37 cellular contexts compared by ENCODE assay signal in genomic region chrY:11022734-11023133, GRCh38.
"Had no signal": no experiment of that assay in that cellular context is flagged by ENCODE, and none has a peak within 500 bp of the region (broad histone marks: within the 10 kb centered on the region; RNA-seq: fewer than 3 reads in every experiment).

No MANE protein-coding gene starts in this region.

- H3K4me1 ChIP-seq: body of pancreas, breast epithelium had no signal

- H3K4me1 Mint-ChIP-seq: activated B cell treated with CpG ODN at 0.5 μM for 24 hours; activated CD4-positive, alpha-beta T cell treated with anti-CD3 and anti-CD28 coated beads, Interleukin-2, amount 10 ng/mL, durations not matched to agents 24 days and 14 days; activated naive CD4-positive, alpha-beta T cell treated with anti-CD3 and anti-CD28 coated beads, Interleukin-2, amount 10 ng/mL, durations not matched to agents 7 days and 5 days; activated naive CD4-positive, alpha-beta T cell treated with anti-CD3 and anti-CD28 coated beads, Interleukin-2, amount 50 U/mL, for 24 hours; activated naive CD8-positive, alpha-beta T cell treated with anti-CD3 and anti-CD28 coated beads, Interleukin-2, amount 10 ng/mL, durations not matched to agents 7 days and 5 days; activated naive CD8-positive, alpha-beta T cell treated with anti-CD3 and anti-CD28 coated beads, Interleukin-2, amount 50 U/mL, for 24 hours; activated T-helper 17 cell treated with anti-CD3 and anti-CD28 coated beads, Interleukin-2, amount 50 U/mL, for 72 hours had no signal

- ATAC-seq: activated CD8-positive, alpha-beta T cell treated with anti-CD3 and anti-CD28 coated beads for 36 hours; activated naive CD8-positive, alpha-beta T cell treated with anti-CD3 and anti-CD28 coated beads, Interleukin-2, amount 50 U/mL, for 24 hours; activated T-cell treated with anti-CD3 and anti-CD28 coated beads, Interleukin-2, amount 50 U/mL, for 4 hours; activated T-cell treated with anti-CD3 and anti-CD28 coated beads, Interleukin-2, amount 50 U/mL, for 72 hours; activated T-helper 17 cell treated with anti-CD3 and anti-CD28 coated beads, Interleukin-2, amount 50 U/mL, for 72 hours; body of pancreas had no signal

- FAIRE-seq: astrocyte, TTC549 had no signal

- H3K9me3 ChIP-seq: body of pancreas, breast epithelium had no signal

- H3K27ac Mint-ChIP-seq: activated B cell treated with CpG ODN at 0.5 μM for 24 hours; activated CD4-positive, alpha-beta memory T cell treated with anti-CD3 and anti-CD28 coated beads for 36 hours; activated CD4-positive, alpha-beta T cell treated with anti-CD3 and anti-CD28 coated beads, Interleukin-2, amount 10 ng/mL, durations not matched to agents 24 days and 14 days; activated CD8-positive, alpha-beta T cell treated with anti-CD3 and anti-CD28 coated beads for 36 hours; activated naive CD4-positive, alpha-beta T cell treated with anti-CD3 and anti-CD28 coated beads, Interleukin-2, amount 10 ng/mL, durations not matched to agents 7 days and 5 days; activated naive CD4-positive, alpha-beta T cell treated with anti-CD3 and anti-CD28 coated beads, Interleukin-2, amount 50 U/mL, for 24 hours; activated naive CD8-positive, alpha-beta T cell; activated naive CD8-positive, alpha-beta T cell treated with anti-CD3 and anti-CD28 coated beads, Interleukin-2, amount 10 ng/mL, durations not matched to agents 7 days and 5 days; activated naive CD8-positive, alpha-beta T cell treated with anti-CD3 and anti-CD28 coated beads, Interleukin-2, amount 50 U/mL, for 24 hours; activated T-cell treated with anti-CD3 and anti-CD28 coated beads, Interleukin-2, amount 50 U/mL, for 72 hours; activated T-helper 1 cell treated with anti-CD3 and anti-CD28 coated beads, Interleukin-12 subunit alpha, Interleukin-12 subunit beta, Interleukin-2, Interleukin-4 antibody, amounts not matched to agents 30 ng/mL and 10 ng/mL and 1 ng/mL, durations not matched to agents 14 hours and 24 hours and 36 hours; activated T-helper 17 cell treated with anti-CD3 and anti-CD28 coated beads, Interleukin-2, amount 50 U/mL, for 72 hours; T-helper 1 cell treated with Interleukin-12 subunit alpha and Interleukin-12 subunit beta and Interleukin-4 antibody, amounts not matched to agents 30 μg/mL and 1 μg/mL, for 36 hours; T-helper 2 cell treated with Interferon-gamma antibody and Interleukin-4, amounts not matched to agents 5 μg/mL and 100 μg/mL, for 36 hours had no signal

- H3K27me3 ChIP-seq: body of pancreas, brain microvascular endothelial cell, breast epithelium had no signal

- H3K4me3 ChIP-seq: body of pancreas, breast epithelium had no signal

- H3K27me3 Mint-ChIP-seq: activated B cell treated with CpG ODN at 0.5 μM for 24 hours; activated CD4-positive, alpha-beta memory T cell treated with anti-CD3 and anti-CD28 coated beads for 36 hours; activated CD4-positive, alpha-beta T cell treated with anti-CD3 and anti-CD28 coated beads, Interleukin-2, amount 10 ng/mL, durations not matched to agents 24 days and 14 days; activated CD8-positive, alpha-beta T cell treated with anti-CD3 and anti-CD28 coated beads for 36 hours; activated naive CD4-positive, alpha-beta T cell treated with anti-CD3 and anti-CD28 coated beads, Interleukin-2, amount 10 ng/mL, durations not matched to agents 7 days and 5 days; activated naive CD4-positive, alpha-beta T cell treated with anti-CD3 and anti-CD28 coated beads, Interleukin-2, amount 50 U/mL, for 24 hours; activated naive CD8-positive, alpha-beta T cell; activated naive CD8-positive, alpha-beta T cell treated with anti-CD3 and anti-CD28 coated beads, Interleukin-2, amount 10 ng/mL, durations not matched to agents 7 days and 5 days; activated naive CD8-positive, alpha-beta T cell treated with anti-CD3 and anti-CD28 coated beads, Interleukin-2, amount 50 U/mL, for 24 hours; activated T-helper 17 cell treated with anti-CD3 and anti-CD28 coated beads, Interleukin-2, amount 50 U/mL, for 72 hours had no signal

- DNase-seq: activated B cell treated with CpG ODN at 0.5 μM for 24 hours; activated CD4-positive, alpha-beta memory T cell treated with anti-CD3 and anti-CD28 coated beads for 36 hours; activated CD4-positive, alpha-beta T cell treated with anti-CD3 and anti-CD28 coated beads for 4 hours; activated CD4-positive, alpha-beta T cell treated with anti-CD3 and anti-CD28 coated beads, Interleukin-2, amount 10 ng/mL, durations not matched to agents 24 days and 14 days; activated CD4-positive, alpha-beta T cell treated with anti-CD3 and anti-CD28 coated beads, Interleukin-2, amount 50 U/mL, for 1 hour; activated CD4-positive, alpha-beta T cell treated with anti-CD3 and anti-CD28 coated beads, Interleukin-2, amount 50 U/mL, for 4 hours; activated CD4-positive, CD25-positive, alpha-beta regulatory T cell treated with anti-CD3 and anti-CD28 coated beads, Interleukin-2, amount 50 U/mL, for 72 hours; activated CD8-positive, alpha-beta memory T cell treated with anti-CD3 and anti-CD28 coated beads, Interleukin-2, amount 50 U/mL, for 4 hours; activated CD8-positive, alpha-beta T cell treated with anti-CD3 and anti-CD28 coated beads for 36 hours; activated effector memory CD4-positive, alpha-beta T cell treated with Interleukin-2 at 50 U/mL for 16 hours; activated gamma-delta T cell; activated naive CD4-positive, alpha-beta T cell treated with anti-CD3 and anti-CD28 coated beads, Interleukin-2, amount 10 ng/mL, durations not matched to agents 7 days and 5 days; activated naive CD4-positive, alpha-beta T cell treated with Interleukin-2 at 50 U/mL for 16 hours; activated naive CD8-positive, alpha-beta T cell treated with anti-CD3 and anti-CD28 coated beads, Interleukin-2, amount 10 ng/mL, durations not matched to agents 7 days and 5 days; activated naive CD8-positive, alpha-beta T cell treated with anti-CD3 and anti-CD28 coated beads, Interleukin-2, amount 50 U/mL, for 24 hours; activated T-cell treated with anti-CD3 and anti-CD28 coated beads for 4 hours; activated T-cell treated with anti-CD3 and anti-CD28 coated beads, Interleukin-2, amount 50 U/mL, for 1 hour; activated T-cell treated with anti-CD3 and anti-CD28 coated beads, Interleukin-2, amount 50 U/mL, for 4 hours; activated T-cell treated with anti-CD3 and anti-CD28 coated beads, Interleukin-2, amount 50 U/mL, for 72 hours; amygdala; anterior cingulate cortex; body of pancreas; brain microvascular endothelial cell; central memory CD4-positive, alpha-beta T cell; T-helper 1 cell; T-helper 2 cell; T-helper 9 cell had no signal

- H3K36me3 Mint-ChIP-seq: activated naive CD4-positive, alpha-beta T cell treated with anti-CD3 and anti-CD28 coated beads, Interleukin-2, amount 10 ng/mL, durations not matched to agents 7 days and 5 days had no signal

- H3K36me3 ChIP-seq: brain microvascular endothelial cell, breast epithelium had no signal

- H3K27ac ChIP-seq: body of pancreas, brain microvascular endothelial cell, breast epithelium, VCaP had no signal

- H3K4me3 Mint-ChIP-seq: activated B cell treated with CpG ODN at 0.5 μM for 24 hours; activated CD4-positive, alpha-beta memory T cell treated with anti-CD3 and anti-CD28 coated beads for 36 hours; activated CD4-positive, alpha-beta T cell treated with anti-CD3 and anti-CD28 coated beads, Interleukin-2, amount 10 ng/mL, durations not matched to agents 24 days and 14 days; activated CD8-positive, alpha-beta T cell treated with anti-CD3 and anti-CD28 coated beads for 36 hours; activated naive CD4-positive, alpha-beta T cell treated with anti-CD3 and anti-CD28 coated beads, Interleukin-2, amount 10 ng/mL, durations not matched to agents 7 days and 5 days; activated naive CD4-positive, alpha-beta T cell treated with anti-CD3 and anti-CD28 coated beads, Interleukin-2, amount 50 U/mL, for 24 hours; activated naive CD8-positive, alpha-beta T cell; activated naive CD8-positive, alpha-beta T cell treated with anti-CD3 and anti-CD28 coated beads, Interleukin-2, amount 10 ng/mL, durations not matched to agents 7 days and 5 days; activated naive CD8-positive, alpha-beta T cell treated with anti-CD3 and anti-CD28 coated beads, Interleukin-2, amount 50 U/mL, for 24 hours; activated T-cell treated with anti-CD3 and anti-CD28 coated beads, Interleukin-2, amount 50 U/mL, for 4 hours; activated T-cell treated with anti-CD3 and anti-CD28 coated beads, Interleukin-2, amount 50 U/mL, for 72 hours; activated T-helper 1 cell treated with anti-CD3 and anti-CD28 coated beads, Interleukin-12 subunit alpha, Interleukin-12 subunit beta, Interleukin-2, Interleukin-4 antibody, amounts not matched to agents 30 ng/mL and 10 ng/mL and 1 ng/mL, durations not matched to agents 14 hours and 24 hours and 36 hours; activated T-helper 17 cell treated with anti-CD3 and anti-CD28 coated beads, Interleukin-2, amount 50 U/mL, for 72 hours; T-helper 1 cell treated with Interleukin-12 subunit alpha and Interleukin-12 subunit beta and Interleukin-4 antibody, amounts not matched to agents 30 μg/mL and 1 μg/mL, for 36 hours; T-helper 2 cell treated with Interferon-gamma antibody and Interleukin-4, amounts not matched to agents 5 μg/mL and 100 μg/mL, for 36 hours had no signal
